7 cellular contexts compared by ENCODE assay signal in genomic region chr5:122295138-122295537, GRCh38. TPM values are rescaled to one million over a fixed set of nuclear protein-coding genes. Genes with fewer than 3 reads are reported as not detected.
A peak's percentile ranks its signal among the peaks of the same experiment; 100 is the strongest.
DNase-seq lines count a peak whose midpoint lies in the region; ATAC-seq and TF ChIP-seq lines count a peak whose summit lies in the region.

No MANE protein-coding gene starts in this region.

- no peaks in the 10 kb centered on the region for H3K36me3 Mint-ChIP-seq in glutamatergic neuron (ENCODE audit: unreplicated experiment)

- no peaks in the 10 kb centered on the region for H3K4me1 Mint-ChIP-seq in glutamatergic neuron (ENCODE audit: low read depth, unreplicated experiment)

- no peaks in the 10 kb centered on the region for H3K79me2 ChIP-seq in osteoblast (ENCODE audit: insufficient read depth, low read length)

- TF ChIP-seq CTCF in osteoblast (IDR thresholded peaks at IDR 0.05; ENCODE audit: extremely low read depth, low read depth, low read length) (peak; percentile 40), glutamatergic neuron (IDR thresholded peaks at IDR 0.05; ENCODE audit: partially characterized antibody, unreplicated experiment) (no peak)

- H3K4me3 ChIP-seq in osteoblast (ENCODE audit: insufficient read depth, low read length): no peak overlapping the region

- H3K36me3 ChIP-seq in osteoblast (ENCODE audit: insufficient read depth, low read length): no peaks in the 10 kb centered on the region

- H2AFZ ChIP-seq in osteoblast (ENCODE audit: low read length): no peak overlapping the region

- no peaks in the 10 kb centered on the region for H3K27me3 ChIP-seq in osteoblast (ENCODE audit: insufficient read depth, low read length)

- no peak overlapping the region for H3K27ac Mint-ChIP-seq in glutamatergic neuron (ENCODE audit: unreplicated experiment)

- DNase-seq in amniotic epithelial cell (ENCODE audit: low read depth) (peak; percentile 38), osteoblast (ENCODE audit: insufficient read length, low spot score, missing footprints) (no peak), SIG-M5 (lab: John Stamatoyannopoulos, UW) (no peak), glutamatergic neuron (no peak)
- DNase-seq in activated CD4-positive, CD25-positive, alpha-beta regulatory T cell (lab: John Stamatoyannopoulos, UW): no peak

- H3K27ac ChIP-seq in osteoblast (ENCODE audit: low read depth, low read length): no peak overlapping the region

- peak; percentile 56 for ATAC-seq in GM18502 (IDR thresholded peaks at IDR 0.05; ENCODE audit: poor library complexity, unreplicated experiment)
- peak; percentile 38 for ATAC-seq in HG03103 (IDR thresholded peaks at IDR 0.05; ENCODE audit: low read depth, unreplicated experiment)

- H3K27me3 Mint-ChIP-seq in glutamatergic neuron (ENCODE audit: unreplicated experiment): no peaks in the 10 kb centered on the region

- H3K4me3 Mint-ChIP-seq in glutamatergic neuron (ENCODE audit: unreplicated experiment): no peak overlapping the region

- H3K9me3 ChIP-seq in osteoblast (ENCODE audit: low read depth, low read length): no peaks in the 10 kb centered on the region

- peaks cover 2% of the 10 kb centered on the region for H3K9me3 Mint-ChIP-seq in glutamatergic neuron (ENCODE audit: unreplicated experiment)

- peaks cover 5% of the 10 kb centered on the region for H3K4me1 ChIP-seq in osteoblast (ENCODE audit: insufficient read depth, low read length)

- no peak overlapping the region for H3K4me2 ChIP-seq in osteoblast (ENCODE audit: insufficient read depth, low read length)

- H4K20me1 ChIP-seq in osteoblast (ENCODE audit: insufficient read depth, low read length): no peaks in the 10 kb centered on the region

RNA-seq across cellular contexts. Expression of gene SNCAIP, which starts 16.9 kb away (rescaled TPM):
- total RNA-seq in osteoblast (6.2 and 8.0 TPM in 2 replicates), glutamatergic neuron (ENCODE audit: unreplicated experiment) (6.7 TPM)
